27 cellular contexts compared by ENCODE assay signal in the genomic region with DNA sequence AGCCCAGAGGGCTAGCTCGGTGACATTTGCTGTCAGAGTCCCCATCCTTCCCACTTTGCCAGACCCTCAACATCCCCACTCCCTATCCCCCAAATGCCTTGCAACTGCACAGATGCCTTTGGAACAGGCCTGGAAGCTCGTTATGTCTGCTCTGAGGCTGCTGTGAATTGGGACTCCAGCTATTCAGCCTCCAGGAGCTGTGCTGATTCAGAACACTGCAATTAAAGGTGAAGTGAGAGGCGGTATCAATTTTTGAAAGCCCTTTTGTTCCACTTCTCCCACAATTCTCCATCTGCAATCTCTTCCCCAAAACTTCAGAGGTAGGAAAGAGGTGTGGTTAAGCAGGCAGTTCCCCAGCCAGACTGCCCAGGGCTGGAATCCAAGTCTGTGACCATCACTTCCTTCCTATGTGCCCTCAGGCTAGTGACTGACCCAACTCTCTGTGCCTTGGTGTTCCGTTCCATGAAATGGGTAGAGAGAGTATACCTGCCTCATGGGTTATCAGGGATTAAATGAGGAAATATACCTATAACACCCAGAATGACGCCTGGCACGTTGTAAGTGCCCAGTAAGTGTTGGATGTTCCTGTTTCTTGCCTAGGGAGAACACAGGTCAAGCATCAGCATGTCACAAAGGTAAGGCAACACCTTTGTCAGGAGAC. TPM values are rescaled to one million over a fixed set of nuclear protein-coding genes. Genes with fewer than 3 reads are reported as not detected.
"Had no signal": no experiment of that assay in that cellular context is flagged by ENCODE, and none has a peak within 500 bp of the region (broad histone marks: within the 10 kb centered on the region; RNA-seq: fewer than 3 reads in every experiment).

No MANE protein-coding gene starts in this region.

- H3K4me1 Mint-ChIP-seq: activated B cell treated with CpG ODN at 0.5 μM for 24 hours; activated CD4-positive, alpha-beta T cell treated with anti-CD3 and anti-CD28 coated beads for 36 hours; activated naive CD8-positive, alpha-beta T cell treated with anti-CD3 and anti-CD28 coated beads, Interleukin-2, amount 10 ng/mL, durations not matched to agents 7 days and 5 days; immature natural killer cell; naive thymus-derived CD8-positive, alpha-beta T cell; T-helper 17 cell had no signal

- H3K9me3 ChIP-seq: left lung, neutrophil, ovary, prostate gland, right atrium auricular region, spleen, upper lobe of right lung had no signal

- H3K27ac Mint-ChIP-seq: activated B cell treated with CpG ODN at 0.5 μM for 24 hours; activated CD4-positive, alpha-beta T cell treated with anti-CD3 and anti-CD28 coated beads for 36 hours; activated naive CD4-positive, alpha-beta T cell treated with anti-CD3 and anti-CD28 coated beads for 36 hours; activated naive CD8-positive, alpha-beta T cell treated with anti-CD3 and anti-CD28 coated beads, Interleukin-2, amount 10 ng/mL, durations not matched to agents 7 days and 5 days; activated T-cell treated with anti-CD3 and anti-CD28 coated beads, Interleukin-2, amount 50 U/mL, for 72 hours; endodermal cell; immature natural killer cell; naive thymus-derived CD8-positive, alpha-beta T cell; T-helper 17 cell had no signal

- H3K36me3 ChIP-seq: left lung, neutrophil, ovary, prostate gland, right atrium auricular region, spleen, upper lobe of right lung had no signal

- H3K4me3 Mint-ChIP-seq: activated B cell treated with CpG ODN at 0.5 μM for 24 hours; activated CD4-positive, alpha-beta T cell treated with anti-CD3 and anti-CD28 coated beads for 36 hours; activated naive CD4-positive, alpha-beta T cell treated with anti-CD3 and anti-CD28 coated beads for 36 hours; activated naive CD8-positive, alpha-beta T cell treated with anti-CD3 and anti-CD28 coated beads, Interleukin-2, amount 10 ng/mL, durations not matched to agents 7 days and 5 days; activated T-cell treated with anti-CD3 and anti-CD28 coated beads, Interleukin-2, amount 50 U/mL, for 72 hours; endodermal cell; immature natural killer cell; naive thymus-derived CD8-positive, alpha-beta T cell; T-helper 17 cell had no signal

- H3K9me3 Mint-ChIP-seq: activated B cell treated with CpG ODN at 0.5 μM for 24 hours; activated naive CD4-positive, alpha-beta T cell treated with anti-CD3 and anti-CD28 coated beads for 36 hours; activated naive CD8-positive, alpha-beta T cell treated with anti-CD3 and anti-CD28 coated beads, Interleukin-2, amount 10 ng/mL, durations not matched to agents 7 days and 5 days; activated T-cell treated with anti-CD3 and anti-CD28 coated beads, Interleukin-2, amount 50 U/mL, for 72 hours; endodermal cell; naive thymus-derived CD8-positive, alpha-beta T cell had no signal

- H3K27me3 ChIP-seq: dorsolateral prefrontal cortex, hepatocyte, left lung, neutrophil, ovary, right atrium auricular region, spleen, upper lobe of right lung had no signal

- H3K4me1 ChIP-seq: left lung, prostate gland, spleen, upper lobe of right lung had no signal

- H3K36me3 Mint-ChIP-seq: immature natural killer cell; naive thymus-derived CD8-positive, alpha-beta T cell had no signal

- H3K4me3 ChIP-seq: hepatocyte, left lung, lung, ovary, prostate gland, upper lobe of right lung had no signal

- H3K27me3 Mint-ChIP-seq: activated B cell treated with CpG ODN at 0.5 μM for 24 hours; activated CD4-positive, alpha-beta T cell treated with anti-CD3 and anti-CD28 coated beads for 36 hours; naive thymus-derived CD8-positive, alpha-beta T cell had no signal

- ATAC-seq: activated CD4-positive, alpha-beta T cell treated with anti-CD3 and anti-CD28 coated beads for 36 hours; activated T-cell treated with anti-CD3 and anti-CD28 coated beads, Interleukin-2, amount 50 U/mL, for 72 hours; left lung; naive thymus-derived CD8-positive, alpha-beta T cell; stimulated activated naive CD8-positive, alpha-beta T cell treated with anti-CD3 and anti-CD28 coated beads, Interleukin-15, Interleukin-2, amounts not matched to agents 100 U/mL and 50 U/mL, for 24 hours; T-helper 17 cell; upper lobe of right lung had no signal

- DNase-seq: activated B cell treated with CpG ODN at 0.5 μM for 24 hours; activated CD4-positive, alpha-beta T cell treated with anti-CD3 and anti-CD28 coated beads for 36 hours; activated CD4-positive, alpha-beta T cell treated with anti-CD3 and anti-CD28 coated beads, Interleukin-2, amount 50 U/mL, for 4 hours; activated effector memory CD4-positive, alpha-beta T cell treated with Interleukin-2 at 50 U/mL for 16 hours; activated naive CD4-positive, alpha-beta T cell treated with anti-CD3 and anti-CD28 coated beads for 36 hours; activated naive CD8-positive, alpha-beta T cell treated with anti-CD3 and anti-CD28 coated beads, Interleukin-2, amount 10 ng/mL, durations not matched to agents 7 days and 5 days; activated T-cell treated with anti-CD3 and anti-CD28 coated beads, Interleukin-2, amount 50 U/mL, for 72 hours; amniotic stem cell; dorsolateral prefrontal cortex; endodermal cell; immature natural killer cell; kidney glomerular epithelial cell; left lung; naive thymus-derived CD8-positive, alpha-beta T cell; ovary; spleen; stimulated activated CD4-positive, alpha-beta T cell treated with anti-CD3 and anti-CD28 coated beads, Interleukin-4, amount 100 ng/mL, for 24 hours; stimulated activated naive CD8-positive, alpha-beta T cell treated with anti-CD3 and anti-CD28 coated beads, Interleukin-15, Interleukin-2, amounts not matched to agents 100 U/mL and 50 U/mL, for 24 hours; SW 1271; T-helper 17 cell; upper lobe of right lung had no signal

- H3K27ac ChIP-seq: hepatocyte, left lung, neutrophil, ovary, prostate gland, right atrium auricular region, spleen, upper lobe of right lung had no signal

RNA-seq across cellular contexts. Expression of a gene that starts 17.5 kb away (rescaled TPM):
- total RNA-seq: activated B cell treated with CpG ODN at 0.5 μM for 24 hours; activated CD4-positive, alpha-beta T cell treated with anti-CD3 and anti-CD28 coated beads for 36 hours; activated CD8-positive, alpha-beta memory T cell treated with anti-CD3 and anti-CD28 coated beads for 36 hours; activated naive CD4-positive, alpha-beta T cell treated with anti-CD3 and anti-CD28 coated beads for 36 hours; activated naive CD8-positive, alpha-beta T cell treated with anti-CD3 and anti-CD28 coated beads, Interleukin-2, amount 10 ng/mL, durations not matched to agents 7 days and 5 days; activated T-cell treated with anti-CD3 and anti-CD28 coated beads, Interleukin-2, amount 50 U/mL, for 72 hours; T-helper 17 cell had no signal
